8 cellular contexts compared by ENCODE assay signal in the genomic region with DNA sequence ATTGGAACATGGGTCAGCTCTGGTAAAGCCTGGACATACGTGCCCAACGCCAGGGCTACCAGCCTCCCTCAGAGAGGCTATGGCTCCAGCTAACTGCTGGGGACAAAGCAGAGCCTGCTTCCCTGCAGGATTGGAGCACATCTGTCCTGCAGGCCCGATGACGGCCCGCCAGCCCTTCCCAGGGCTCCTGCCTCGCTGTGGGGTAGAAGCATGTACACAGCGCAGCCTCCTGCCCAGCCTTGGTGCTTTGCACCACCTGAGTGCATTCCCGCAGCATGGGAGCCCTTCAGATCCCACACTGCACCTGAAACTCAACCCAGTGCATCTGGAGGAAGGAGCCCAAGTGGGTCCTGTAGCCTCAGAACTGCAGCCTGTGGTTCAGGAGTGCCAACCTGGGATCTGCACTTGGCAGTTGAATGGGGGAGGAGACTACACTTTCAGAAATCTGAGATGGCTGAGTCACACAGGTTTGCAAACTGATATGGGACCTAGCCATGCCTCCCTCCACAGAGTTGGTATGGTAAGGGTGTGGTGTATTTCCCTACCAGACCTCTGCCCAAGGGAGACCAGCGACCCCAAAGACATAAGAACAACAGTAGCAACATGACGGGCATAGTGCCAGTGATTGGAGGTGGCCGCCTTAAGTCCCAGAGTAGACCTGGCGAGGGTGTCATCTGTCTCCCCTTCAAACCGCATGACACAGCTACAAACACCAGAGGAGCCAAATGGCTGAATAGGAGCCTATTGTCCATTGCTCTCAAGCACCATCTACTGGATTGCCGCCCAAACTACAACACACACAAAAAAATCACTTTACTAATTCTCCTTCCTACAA.
DNase-seq lines count a peak whose midpoint lies in the region; ATAC-seq, FAIRE-seq and TF ChIP-seq lines count a peak whose summit lies in the region.

No MANE protein-coding gene starts in this region.

- H3K36me3 ChIP-seq in HepG2 (replicated peaks in 1 of 2; ENCODE audit: control insufficient read depth in 1 of 2, insufficient read depth in 2 of 2, low read length in 2 of 2) (no peaks in the 10 kb centered on the region), ascending aorta (no peaks in the 10 kb centered on the region)

- H3K4me1 ChIP-seq in HepG2 (ENCODE audit: insufficient read depth, low read length) = no peaks in the 10 kb centered on the region
- H3K4me1 ChIP-seq in ascending aorta = no peaks in the 10 kb centered on the region

- no peak for TF ChIP-seq POLR2A in HepG2 (IDR thresholded peaks at IDR 0.05; ENCODE audit: insufficient read depth in 1 of 2, low read depth in 2 of 2, low read length in 2 of 2)

- FAIRE-seq in HepG2 (lab: Jason Lieb, UNC) = peak; percentile 83

- peak; percentile 67 for DNase-seq in DMS 273 (lab: John Stamatoyannopoulos, UW; ENCODE audit: unreplicated experiment)
- no peak for DNase-seq in DMS 273 treated with DMSO at 0.1 percent for 48 hours (lab: John Stamatoyannopoulos, UW)
- DNase-seq in NCI-H2029 (lab: John Stamatoyannopoulos, UW) = peak; percentile 79
- DNase-seq in astrocyte of the cerebellum (ENCODE audit: low read depth) = no peak
- peak; percentile 63 for DNase-seq in HepG2 (ENCODE audit: low spot score)
- no peak for DNase-seq in ascending aorta (ENCODE audit: low spot score in 2 of 2)

- in situ Hi-C loops in astrocyte of the cerebellum (cut with HindIII; ENCODE audit: low sequenced_read_pairs) (no loop called here), HepG2 (cut with HindIII; ENCODE audit: extremely low pct_ligation_motif_present, low pct_unique_long_range_greater_than_20kb) (loop anchor here (5.0 kb wide), 1 partner anchor 100 kb away; no protein-coding TSS in a partner anchor)

- H2AFZ ChIP-seq in HepG2 (ENCODE audit: low read length) = no peak overlapping the region

- H3K79me2 ChIP-seq in HepG2 (ENCODE audit: insufficient read depth, low read length) = no peaks in the 10 kb centered on the region

- H3K9me3 ChIP-seq in HepG2 (ENCODE audit: low read length) = no peaks in the 10 kb centered on the region
- H3K9me3 ChIP-seq in ascending aorta = peaks cover 0 to 4% of the 10 kb centered on the region in 2 donors

- no TSS peak for BruUV-seq in HepG2 (replicated peaks; lab: Mats Ljungman, UMichigan)

- 9% methylated on average over 5 of the region's 14 CpGs for WGBS in HepG2 (ENCODE audit: low lambda C conversion rate)

- TF ChIP-seq CTCF in astrocyte of the cerebellum (IDR thresholded peaks at IDR 0.05; ENCODE audit: low read depth, low read length, missing control alignments) (peak; percentile 10), HepG2 (CRISPR knock-in tag; IDR thresholded peaks at IDR 0.05) (peak; percentile 67), ascending aorta (IDR thresholded peaks at IDR 0.05) (no peak)

- TF ChIP-seq EP300 in HepG2 (IDR thresholded peaks at IDR 0.05; ENCODE audit: low read depth in 2 of 2, low read length in 2 of 2) (no peak), HepG2 (CRISPR knock-in tag; IDR thresholded peaks at IDR 0.05; ENCODE audit: borderline replicate concordance) (no peak)

- POLR2A ChIA-PET in HepG2 (lab: Yijun Ruan, JAX) = no interaction called here

- peak; percentile 81 for ATAC-seq in HG03066 (IDR thresholded peaks at IDR 0.05; ENCODE audit: low read depth, unreplicated experiment)
- ATAC-seq in HepG2 = peak; percentile 99
- ATAC-seq in HG02970 (IDR thresholded peaks at IDR 0.05; ENCODE audit: low FRiP score, unreplicated experiment) = no peak

- CTCF ChIA-PET in HepG2 (lab: Yijun Ruan, JAX; ENCODE audit: low intra/inter-chr PET ratio, low total read pairs) = interaction anchor here (2.2 kb wide), 1 partner anchor 100 kb away, joined by 19 read pairs; no protein-coding TSS in a partner anchor

- no peak overlapping the region for H3K9ac ChIP-seq in HepG2 (ENCODE audit: insufficient read depth, low read depth, low read length)

- no peak for TF ChIP-seq RAD21 in HepG2 (CRISPR knock-in tag; IDR thresholded peaks at IDR 0.05)

- H3K27ac ChIP-seq in HepG2 (ENCODE audit: extremely low read length, insufficient read depth, low read length) (no peak overlapping the region), ascending aorta (no peak overlapping the region)

- no peak overlapping the region for H3K4me2 ChIP-seq in HepG2 (ENCODE audit: low read depth, low read length)

- H3K27me3 ChIP-seq in HepG2 (ENCODE audit: control insufficient read depth in 1 of 2, insufficient read depth in 2 of 2, low read length in 2 of 2) (no peaks in the 10 kb centered on the region), ascending aorta (no peaks in the 10 kb centered on the region)

- intact Hi-C loops in HepG2 (cut with micrococcal nuclease; ENCODE audit: unreplicated experiment) (loop anchor here (1.0 to 10.0 kb wide), 2 partner anchors 101 to 242 kb away; no protein-coding TSS in a partner anchor), ascending aorta (cut with DNase I) (no loop called here)

- H4K20me1 ChIP-seq in HepG2 (ENCODE audit: insufficient read depth, low read length) = no peaks in the 10 kb centered on the region

- H3K4me3 ChIP-seq in astrocyte of the cerebellum (ENCODE audit: low read depth, low read length) = no peak overlapping the region
- H3K4me3 ChIP-seq in HepG2 (replicated peaks in 1 of 3; ENCODE audit: insufficient read depth in 1 of 3, low read depth in 2 of 3, low read length in 3 of 3) = no peak overlapping the region
- no peak overlapping the region for H3K4me3 ChIP-seq in ascending aorta

TF ChIP-seq in HepG2, 621 proteins besides CTCF, POLR2A, EP300 and RAD21:
- TF ChIP-seq SMC3 (IDR thresholded peaks at IDR 0.05; ENCODE audit: low read length) (peak; percentile 68), STAG1 (CRISPR knock-in tag; IDR thresholded peaks at IDR 0.05) (peak; percentile 61), MAX (IDR thresholded peaks at IDR 0.05) (0 out of 2 replicates have a peak, but pooled peaks have one; percentile 14)
- TF ChIP-seq, protein P1, sequence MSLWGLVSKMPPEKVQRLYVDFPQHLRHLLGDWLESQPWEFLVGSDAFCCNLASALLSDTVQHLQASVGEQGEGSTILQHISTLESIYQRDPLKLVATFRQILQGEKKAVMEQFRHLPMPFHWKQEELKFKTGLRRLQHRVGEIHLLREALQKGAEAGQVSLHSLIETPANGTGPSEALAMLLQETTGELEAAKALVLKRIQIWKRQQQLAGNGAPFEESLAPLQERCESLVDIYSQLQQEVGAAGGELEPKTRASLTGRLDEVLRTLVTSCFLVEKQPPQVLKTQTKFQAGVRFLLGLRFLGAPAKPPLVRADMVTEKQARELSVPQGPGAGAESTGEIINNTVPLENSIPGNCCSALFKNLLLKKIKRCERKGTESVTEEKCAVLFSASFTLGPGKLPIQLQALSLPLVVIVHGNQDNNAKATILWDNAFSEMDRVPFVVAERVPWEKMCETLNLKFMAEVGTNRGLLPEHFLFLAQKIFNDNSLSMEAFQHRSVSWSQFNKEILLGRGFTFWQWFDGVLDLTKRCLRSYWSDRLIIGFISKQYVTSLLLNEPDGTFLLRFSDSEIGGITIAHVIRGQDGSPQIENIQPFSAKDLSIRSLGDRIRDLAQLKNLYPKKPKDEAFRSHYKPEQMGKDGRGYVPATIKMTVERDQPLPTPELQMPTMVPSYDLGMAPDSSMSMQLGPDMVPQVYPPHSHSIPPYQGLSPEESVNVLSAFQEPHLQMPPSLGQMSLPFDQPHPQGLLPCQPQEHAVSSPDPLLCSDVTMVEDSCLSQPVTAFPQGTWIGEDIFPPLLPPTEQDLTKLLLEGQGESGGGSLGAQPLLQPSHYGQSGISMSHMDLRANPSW (CRISPR knock-in tag; IDR thresholded peaks at IDR 0.05; ENCODE audit: borderline replicate concordance) = no peak

Comparison
In these comparisons a context has a peak if more than half of its experiments do, and no peak if none do; other contexts are left out.
1. DNase-seq: peak in DMS 273 (single experiment), NCI-H2029 (single experiment) and HepG2 (single experiment); none in DMS 273 treated with DMSO at 0.1 percent for 48 hours (single experiment), astrocyte of the cerebellum (single experiment) and ascending aorta (0 of 2).
2. CTCF ChIP-seq: peak in astrocyte of the cerebellum (single experiment) and HepG2 (single experiment); none in ascending aorta (0 of 3).